In the genomic region with DNA sequence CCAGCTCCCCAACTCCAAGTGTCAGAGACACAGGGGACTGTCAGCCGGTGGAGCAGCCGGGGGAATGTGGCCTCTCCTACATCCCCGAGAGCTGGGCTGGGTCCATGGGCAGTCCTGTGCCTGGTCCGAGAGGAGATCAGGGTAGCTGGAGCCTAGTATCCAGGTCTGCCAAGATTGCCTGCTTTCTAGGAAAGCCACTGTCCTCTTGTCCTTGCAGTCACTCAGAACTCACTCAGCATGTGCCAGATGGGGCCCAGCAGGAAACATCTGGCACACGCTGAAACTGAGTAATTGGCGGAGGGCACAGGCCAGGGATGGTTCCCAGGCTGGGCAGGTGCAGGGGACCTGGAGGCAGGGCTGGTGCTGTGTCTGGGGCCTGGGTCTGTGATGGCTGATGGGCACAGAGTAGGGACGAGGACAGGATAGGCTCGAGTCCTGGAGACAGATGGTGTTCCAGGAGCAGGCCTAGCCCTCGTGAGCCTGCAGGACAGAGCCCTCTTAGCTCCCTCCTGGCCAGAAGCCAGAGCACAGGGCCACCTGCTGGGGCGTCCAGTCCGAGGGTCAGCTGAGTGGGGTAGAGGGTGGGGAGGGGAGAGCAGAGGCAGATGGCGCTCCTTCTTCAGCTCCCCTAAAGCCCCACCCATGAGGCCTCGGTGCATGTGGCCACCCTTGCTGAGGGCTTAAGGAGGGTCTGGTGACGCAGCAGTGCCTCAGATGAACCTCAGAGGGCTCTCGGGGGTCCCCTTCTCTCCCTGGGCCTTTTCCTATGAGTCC, we compare ENCODE assay signal across 13 cellular contexts. TPM values are rescaled to one million over a fixed set of nuclear protein-coding genes. Genes with fewer than 3 reads are reported as not detected.
DNase-seq lines count a peak whose midpoint lies in the region; ATAC-seq and TF ChIP-seq lines count a peak whose summit lies in the region.
"Had no signal": no experiment of that assay in that cellular context is flagged by ENCODE, and none has a peak within 500 bp of the region (broad histone marks: within the 10 kb centered on the region; RNA-seq: fewer than 3 reads in every experiment).

No MANE protein-coding gene starts in this region.

- H3K9me3 ChIP-seq in osteoblast (ENCODE audit: low read depth, low read length): no peaks in the 10 kb centered on the region
- H3K9me3 ChIP-seq: SJSA1 had no signal

- H4K20me1 ChIP-seq in osteoblast (ENCODE audit: insufficient read depth, low read length): peaks cover under 1% of the 10 kb centered on the region

- no peaks in the 10 kb centered on the region for H3K79me2 ChIP-seq in osteoblast (ENCODE audit: insufficient read depth, low read length)

- H3K27ac ChIP-seq in osteoblast (ENCODE audit: low read depth, low read length): no peak overlapping the region
- H3K27ac ChIP-seq: SJSA1 had no signal

- DNase-seq in NCI-H146 (lab: John Stamatoyannopoulos, UW) (peak; percentile 57), NCI-H146 treated with DMSO at 0.1 percent for 48 hours (lab: John Stamatoyannopoulos, UW; ENCODE audit: unreplicated experiment) (no peak), NCI-H510A treated with DMSO at 0.1 percent for 48 hours (lab: John Stamatoyannopoulos, UW) (peak; percentile 68), dermis blood vessel endothelial cell (peak; percentile 29), osteoblast (ENCODE audit: insufficient read length, low spot score, missing footprints) (peak; percentile 78), GM20000 (ENCODE audit: low spot score) (no peak)
- DNase-seq: 8988T, NCI-H1105 treated with DMSO at 0.1 percent for 48 hours had no signal

- peaks cover 15% of the 10 kb centered on the region for H3K4me1 ChIP-seq in osteoblast (ENCODE audit: insufficient read depth, low read length)

- TF ChIP-seq CTCF in osteoblast (IDR thresholded peaks at IDR 0.05; ENCODE audit: extremely low read depth, low read depth, low read length): no peak
- TF ChIP-seq CTCF in GM20000 (IDR thresholded peaks at IDR 0.05; ENCODE audit: extremely low read depth, missing control alignments): no peak

- ATAC-seq in GM18519 (IDR thresholded peaks at IDR 0.05; ENCODE audit: low FRiP score, unreplicated experiment): no peak
- no peak for ATAC-seq in GM18858 (IDR thresholded peaks at IDR 0.05; ENCODE audit: unreplicated experiment)
- ATAC-seq: HCT116 had no signal

- no peak overlapping the region for H3K4me2 ChIP-seq in osteoblast (ENCODE audit: insufficient read depth, low read length)

- peaks cover 38% of the 10 kb centered on the region for H3K36me3 ChIP-seq in osteoblast (ENCODE audit: insufficient read depth, low read length)

- no peaks in the 10 kb centered on the region for H3K27me3 ChIP-seq in osteoblast (ENCODE audit: insufficient read depth, low read length)
- H3K27me3 ChIP-seq: SJSA1 had no signal

- H2AFZ ChIP-seq in osteoblast (ENCODE audit: low read length): no peak overlapping the region

- no peak overlapping the region for H3K4me3 ChIP-seq in osteoblast (ENCODE audit: insufficient read depth, low read length)
- H3K4me3 ChIP-seq: lung, SJSA1 had no signal

RNA-seq across cellular contexts. Expression of a gene that starts 31.1 kb away (rescaled TPM):
- total RNA-seq in dermis blood vessel endothelial cell: 4.4 and 5.1 TPM in 2 replicates
- total RNA-seq in osteoblast: 49.5 and 51.0 TPM in 2 replicates

Comparison
In these comparisons a context has a peak if more than half of its experiments do, and no peak if none do; other contexts are left out.
1. DNase-seq: peak in NCI-H146 (single experiment), NCI-H510A treated with DMSO at 0.1 percent for 48 hours (single experiment), dermis blood vessel endothelial cell (single experiment) and osteoblast (single experiment); none in NCI-H146 treated with DMSO at 0.1 percent for 48 hours (single experiment) and GM20000 (single experiment).